ENCODE assay signal across 24 cellular contexts in genomic region chr6:132364249-132364648, GRCh38. TPM values are rescaled to one million over a fixed set of nuclear protein-coding genes. Genes with fewer than 3 reads are reported as not detected.
DNase-seq lines count a peak whose midpoint lies in the region; ATAC-seq and TF ChIP-seq lines count a peak whose summit lies in the region.
"Had no signal": no experiment of that assay in that cellular context is flagged by ENCODE, and none has a peak within 500 bp of the region (broad histone marks: within the 10 kb centered on the region; RNA-seq: fewer than 3 reads in every experiment).

No MANE protein-coding gene starts in this region.

- no peaks in the 10 kb centered on the region for H3K79me2 ChIP-seq in MM.1S (ENCODE audit: low read length)

- H3K4me3 ChIP-seq in MM.1S (ENCODE audit: low read length): no peak overlapping the region
- H3K4me3 ChIP-seq: BLaER1, GM23248, HAP-1, SK-N-MC had no signal

- H3K9me3 Mint-ChIP-seq in IgD-negative memory B cell: peaks cover 0 to 4% (median 0%) of the 10 kb centered on the region in 3 donors
- no peaks in the 10 kb centered on the region for H3K9me3 Mint-ChIP-seq in activated B cell treated with CpG ODN at 0.5 μM for 24 hours
- no peaks in the 10 kb centered on the region for H3K9me3 Mint-ChIP-seq in memory B cell
- H3K9me3 Mint-ChIP-seq: CD4-positive, alpha-beta T cell had no signal

- intact Hi-C loops in activated B cell treated with CpG ODN at 0.5 μM for 24 hours (cut with micrococcal nuclease): loop anchor here (10.0 kb wide), 1 partner anchor 1871 kb away; no protein-coding TSS in a partner anchor

- H3K27ac Mint-ChIP-seq in IgD-negative memory B cell: peak overlapping the region in 2 of 3 donors; percentile 64 to 90
- peak overlapping the region; percentile 82 for H3K27ac Mint-ChIP-seq in activated B cell treated with CpG ODN at 0.5 μM for 24 hours
- H3K27ac Mint-ChIP-seq in memory B cell: peak overlapping the region; percentile 93
- H3K27ac Mint-ChIP-seq: CD4-positive, alpha-beta T cell had no signal

- POLR2A ChIA-PET in activated B cell treated with CpG ODN at 0.5 μM for 24 hours (lab: Charles Lee): interaction anchor here (2.1 to 2.4 kb wide), 2 partner anchors 10 to 14 kb away, joined by 7 to 20 read pairs; no protein-coding TSS in a partner anchor

- peaks cover 16% of the 10 kb centered on the region for H3F3A ChIP-seq in MM.1S (ENCODE audit: insufficient read depth, low read length)

- H3K9me2 ChIP-seq in MM.1S (replicated peaks; ENCODE audit: insufficient read depth, low read length): no peaks in the 10 kb centered on the region

- TF ChIP-seq CTCF in activated B cell treated with CpG ODN at 0.5 μM for 24 hours (IDR thresholded peaks at IDR 0.05) (no peak), MM.1S (IDR thresholded peaks at IDR 0.05; ENCODE audit: low read length) (no peak)

- H3K36me3 Mint-ChIP-seq in IgD-negative memory B cell: peaks cover 4% of the 10 kb centered on the region
- H3K36me3 Mint-ChIP-seq in activated B cell treated with CpG ODN at 0.5 μM for 24 hours (ENCODE audit: low read depth): no peaks in the 10 kb centered on the region
- no peaks in the 10 kb centered on the region for H3K36me3 Mint-ChIP-seq in memory B cell

- H3K4me1 Mint-ChIP-seq in IgD-negative memory B cell: peaks cover 39 to 58% (median 51%) of the 10 kb centered on the region in 3 donors
- peaks cover 68% of the 10 kb centered on the region for H3K4me1 Mint-ChIP-seq in activated B cell treated with CpG ODN at 0.5 μM for 24 hours
- peaks cover 35% of the 10 kb centered on the region for H3K4me1 Mint-ChIP-seq in memory B cell

- DNase-seq in activated B cell treated with CpG ODN at 0.5 μM for 24 hours (no peak), memory B cell (ENCODE audit: low spot score in 2 of 2) (no peak), NCI-H2107 treated with DMSO at 0.1 percent for 48 hours (lab: John Stamatoyannopoulos, UW; ENCODE audit: unreplicated experiment) (no peak), ACHN (no peak), NCI-H2171 (lab: John Stamatoyannopoulos, UW) (no peak), MM.1S (no peak)
- DNase-seq: CD4-positive, alpha-beta T cell; COR-L47; DMS79; GM23248; KG1; NCI-H1105; NCI-H2029 treated with DMSO at 0.1 percent for 48 hours; NCI-H2171 treated with DMSO at 0.1 percent for 48 hours; NCI-H526; Right ventricle myocardium superior; SW 1271 had no signal

- H3K4me1 ChIP-seq in MM.1S (ENCODE audit: low read length): peaks cover 33% of the 10 kb centered on the region

- H3K4me3 Mint-ChIP-seq in IgD-negative memory B cell: peak overlapping the region; percentile 5 to 72 (median 30)
- H3K4me3 Mint-ChIP-seq in activated B cell treated with CpG ODN at 0.5 μM for 24 hours: no peak overlapping the region
- H3K4me3 Mint-ChIP-seq in memory B cell: peak overlapping the region; percentile 2
- H3K4me3 Mint-ChIP-seq: CD4-positive, alpha-beta T cell had no signal

- CTCF ChIA-PET in activated B cell treated with CpG ODN at 0.5 μM for 24 hours (lab: Charles Lee): interaction anchor here (1.1 to 1.5 kb wide), 2 partner anchors 9 to 11 kb away, joined by 4 to 6 read pairs; no protein-coding TSS in a partner anchor

- H4K20me1 ChIP-seq in MM.1S (ENCODE audit: insufficient read depth, low read length): no peaks in the 10 kb centered on the region
- H4K20me1 ChIP-seq: BLaER1 had no signal

- no peaks in the 10 kb centered on the region for H3K27me3 Mint-ChIP-seq in IgD-negative memory B cell
- H3K27me3 Mint-ChIP-seq in activated B cell treated with CpG ODN at 0.5 μM for 24 hours: no peaks in the 10 kb centered on the region
- H3K27me3 Mint-ChIP-seq in memory B cell: no peaks in the 10 kb centered on the region

- H3K36me3 ChIP-seq in MM.1S (replicated peaks; ENCODE audit: insufficient read depth, low read length): no peaks in the 10 kb centered on the region
- H3K36me3 ChIP-seq: BLaER1, HAP-1 had no signal

- ATAC-seq in activated B cell treated with CpG ODN at 0.5 μM for 24 hours (ENCODE audit: low read depth): no peak
- no peak for ATAC-seq in memory B cell (ENCODE audit: low read depth)

- in situ Hi-C loops in ACHN (cut with HindIII; ENCODE audit: low pct_ligation_motif_present, low pct_unique_long_range_greater_than_20kb, low sequenced_read_pairs): no loop called here

- no peak overlapping the region for H3K9ac ChIP-seq in MM.1S (ENCODE audit: low read length)
- H3K9ac ChIP-seq: BLaER1, GM23248 had no signal

- no peak overlapping the region for H3K27ac ChIP-seq in MM.1S (ENCODE audit: low read length)
- H3K27ac ChIP-seq: BLaER1, GM23248, HL-60, SK-N-MC had no signal

- no peaks in the 10 kb centered on the region for H3K9me3 ChIP-seq in MM.1S (replicated peaks; ENCODE audit: insufficient read depth, low read length)
- H3K9me3 ChIP-seq: BLaER1, HAP-1 had no signal

- H3K4me2 ChIP-seq in MM.1S (ENCODE audit: low read depth, low read length): no peak overlapping the region
- H3K4me2 ChIP-seq: BLaER1 had no signal

- H2AFZ ChIP-seq in MM.1S (ENCODE audit: low read length): no peak overlapping the region
- H2AFZ ChIP-seq: GM23248 had no signal

- no peaks in the 10 kb centered on the region for H3K27me3 ChIP-seq in MM.1S (replicated peaks; ENCODE audit: insufficient read depth, low read length)
- H3K27me3 ChIP-seq: BLaER1 had no signal

RNA-seq across cellular contexts. Expression of gene MOXD1, which starts 37.0 kb away (rescaled TPM):
- 9.0 TPM for polyA plus RNA-seq in IgD-negative memory B cell
- 3.2 and 3.7 TPM in 2 replicates for total RNA-seq in activated B cell treated with CpG ODN at 0.5 μM for 24 hours
- total RNA-seq: A673; CD4-positive, alpha-beta T cell; HT-29 had no signal
